In the genomic region with DNA sequence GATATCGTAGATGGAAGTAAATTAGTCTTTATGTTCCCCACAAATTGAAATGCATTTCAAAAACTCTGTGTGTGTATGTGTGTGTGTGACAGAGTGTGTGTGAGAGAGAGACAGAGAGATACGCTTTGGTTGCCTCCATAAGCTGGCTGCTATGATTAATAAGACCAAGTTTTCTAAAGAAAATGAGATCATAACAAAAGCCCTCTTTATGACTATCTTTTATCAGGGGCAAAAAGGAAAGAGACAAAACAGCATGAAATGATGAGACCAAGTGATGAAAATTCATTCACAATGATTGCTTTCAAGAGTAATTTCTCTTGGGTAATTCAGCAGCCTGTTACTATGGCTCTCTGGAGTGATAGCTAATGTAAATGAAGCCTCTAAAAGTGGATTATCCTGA, we compare ENCODE assay signal across 1 cellular context.
TF ChIP-seq lines count a peak whose summit lies in the region.

No MANE protein-coding gene starts in this region.

TF ChIP-seq in WTC11, 78 proteins besides CTCF, POLR2A, EP300 and RAD21 (continued from another document):
- TF ChIP-seq, protein P1, sequence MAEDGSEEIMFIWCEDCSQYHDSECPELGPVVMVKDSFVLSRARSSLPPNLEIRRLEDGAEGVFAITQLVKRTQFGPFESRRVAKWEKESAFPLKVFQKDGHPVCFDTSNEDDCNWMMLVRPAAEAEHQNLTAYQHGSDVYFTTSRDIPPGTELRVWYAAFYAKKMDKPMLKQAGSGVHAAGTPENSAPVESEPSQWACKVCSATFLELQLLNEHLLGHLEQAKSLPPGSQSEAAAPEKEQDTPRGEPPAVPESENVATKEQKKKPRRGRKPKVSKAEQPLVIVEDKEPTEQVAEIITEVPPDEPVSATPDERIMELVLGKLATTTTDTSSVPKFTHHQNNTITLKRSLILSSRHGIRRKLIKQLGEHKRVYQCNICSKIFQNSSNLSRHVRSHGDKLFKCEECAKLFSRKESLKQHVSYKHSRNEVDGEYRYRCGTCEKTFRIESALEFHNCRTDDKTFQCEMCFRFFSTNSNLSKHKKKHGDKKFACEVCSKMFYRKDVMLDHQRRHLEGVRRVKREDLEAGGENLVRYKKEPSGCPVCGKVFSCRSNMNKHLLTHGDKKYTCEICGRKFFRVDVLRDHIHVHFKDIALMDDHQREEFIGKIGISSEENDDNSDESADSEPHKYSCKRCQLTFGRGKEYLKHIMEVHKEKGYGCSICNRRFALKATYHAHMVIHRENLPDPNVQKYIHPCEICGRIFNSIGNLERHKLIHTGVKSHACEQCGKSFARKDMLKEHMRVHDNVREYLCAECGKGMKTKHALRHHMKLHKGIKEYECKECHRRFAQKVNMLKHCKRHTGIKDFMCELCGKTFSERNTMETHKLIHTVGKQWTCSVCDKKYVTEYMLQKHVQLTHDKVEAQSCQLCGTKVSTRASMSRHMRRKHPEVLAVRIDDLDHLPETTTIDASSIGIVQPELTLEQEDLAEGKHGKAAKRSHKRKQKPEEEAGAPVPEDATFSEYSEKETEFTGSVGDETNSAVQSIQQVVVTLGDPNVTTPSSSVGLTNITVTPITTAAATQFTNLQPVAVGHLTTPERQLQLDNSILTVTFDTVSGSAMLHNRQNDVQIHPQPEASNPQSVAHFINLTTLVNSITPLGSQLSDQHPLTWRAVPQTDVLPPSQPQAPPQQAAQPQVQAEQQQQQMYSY (CRISPR knock-in tag; IDR thresholded peaks at IDR 0.05): no peak
- TF ChIP-seq ZNF219 (CRISPR knock-in tag; IDR thresholded peaks at IDR 0.05; ENCODE audit: borderline replicate concordance) (no peak), ELF4 (CRISPR knock-in tag; IDR thresholded peaks at IDR 0.05; ENCODE audit: low read depth) (no peak)
- TF ChIP-seq, protein P2, sequence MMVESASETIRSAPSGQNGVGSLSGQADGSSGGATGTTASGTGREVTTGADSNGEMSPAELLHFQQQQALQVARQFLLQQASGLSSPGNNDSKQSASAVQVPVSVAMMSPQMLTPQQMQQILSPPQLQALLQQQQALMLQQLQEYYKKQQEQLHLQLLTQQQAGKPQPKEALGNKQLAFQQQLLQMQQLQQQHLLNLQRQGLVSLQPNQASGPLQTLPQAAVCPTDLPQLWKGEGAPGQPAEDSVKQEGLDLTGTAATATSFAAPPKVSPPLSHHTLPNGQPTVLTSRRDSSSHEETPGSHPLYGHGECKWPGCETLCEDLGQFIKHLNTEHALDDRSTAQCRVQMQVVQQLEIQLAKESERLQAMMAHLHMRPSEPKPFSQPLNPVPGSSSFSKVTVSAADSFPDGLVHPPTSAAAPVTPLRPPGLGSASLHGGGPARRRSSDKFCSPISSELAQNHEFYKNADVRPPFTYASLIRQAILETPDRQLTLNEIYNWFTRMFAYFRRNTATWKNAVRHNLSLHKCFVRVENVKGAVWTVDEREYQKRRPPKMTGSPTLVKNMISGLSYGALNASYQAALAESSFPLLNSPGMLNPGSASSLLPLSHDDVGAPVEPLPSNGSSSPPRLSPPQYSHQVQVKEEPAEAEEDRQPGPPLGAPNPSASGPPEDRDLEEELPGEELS (CRISPR knock-in tag; IDR thresholded peaks at IDR 0.05): no peak
- TF ChIP-seq, protein P3, sequence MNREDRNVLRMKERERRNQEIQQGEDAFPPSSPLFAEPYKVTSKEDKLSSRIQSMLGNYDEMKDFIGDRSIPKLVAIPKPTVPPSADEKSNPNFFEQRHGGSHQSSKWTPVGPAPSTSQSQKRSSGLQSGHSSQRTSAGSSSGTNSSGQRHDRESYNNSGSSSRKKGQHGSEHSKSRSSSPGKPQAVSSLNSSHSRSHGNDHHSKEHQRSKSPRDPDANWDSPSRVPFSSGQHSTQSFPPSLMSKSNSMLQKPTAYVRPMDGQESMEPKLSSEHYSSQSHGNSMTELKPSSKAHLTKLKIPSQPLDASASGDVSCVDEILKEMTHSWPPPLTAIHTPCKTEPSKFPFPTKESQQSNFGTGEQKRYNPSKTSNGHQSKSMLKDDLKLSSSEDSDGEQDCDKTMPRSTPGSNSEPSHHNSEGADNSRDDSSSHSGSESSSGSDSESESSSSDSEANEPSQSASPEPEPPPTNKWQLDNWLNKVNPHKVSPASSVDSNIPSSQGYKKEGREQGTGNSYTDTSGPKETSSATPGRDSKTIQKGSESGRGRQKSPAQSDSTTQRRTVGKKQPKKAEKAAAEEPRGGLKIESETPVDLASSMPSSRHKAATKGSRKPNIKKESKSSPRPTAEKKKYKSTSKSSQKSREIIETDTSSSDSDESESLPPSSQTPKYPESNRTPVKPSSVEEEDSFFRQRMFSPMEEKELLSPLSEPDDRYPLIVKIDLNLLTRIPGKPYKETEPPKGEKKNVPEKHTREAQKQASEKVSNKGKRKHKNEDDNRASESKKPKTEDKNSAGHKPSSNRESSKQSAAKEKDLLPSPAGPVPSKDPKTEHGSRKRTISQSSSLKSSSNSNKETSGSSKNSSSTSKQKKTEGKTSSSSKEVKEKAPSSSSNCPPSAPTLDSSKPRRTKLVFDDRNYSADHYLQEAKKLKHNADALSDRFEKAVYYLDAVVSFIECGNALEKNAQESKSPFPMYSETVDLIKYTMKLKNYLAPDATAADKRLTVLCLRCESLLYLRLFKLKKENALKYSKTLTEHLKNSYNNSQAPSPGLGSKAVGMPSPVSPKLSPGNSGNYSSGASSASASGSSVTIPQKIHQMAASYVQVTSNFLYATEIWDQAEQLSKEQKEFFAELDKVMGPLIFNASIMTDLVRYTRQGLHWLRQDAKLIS (CRISPR knock-in tag; IDR thresholded peaks at IDR 0.05; ENCODE audit: borderline replicate concordance): no peak
- TF ChIP-seq, protein P4, sequence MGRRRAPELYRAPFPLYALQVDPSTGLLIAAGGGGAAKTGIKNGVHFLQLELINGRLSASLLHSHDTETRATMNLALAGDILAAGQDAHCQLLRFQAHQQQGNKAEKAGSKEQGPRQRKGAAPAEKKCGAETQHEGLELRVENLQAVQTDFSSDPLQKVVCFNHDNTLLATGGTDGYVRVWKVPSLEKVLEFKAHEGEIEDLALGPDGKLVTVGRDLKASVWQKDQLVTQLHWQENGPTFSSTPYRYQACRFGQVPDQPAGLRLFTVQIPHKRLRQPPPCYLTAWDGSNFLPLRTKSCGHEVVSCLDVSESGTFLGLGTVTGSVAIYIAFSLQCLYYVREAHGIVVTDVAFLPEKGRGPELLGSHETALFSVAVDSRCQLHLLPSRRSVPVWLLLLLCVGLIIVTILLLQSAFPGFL (CRISPR knock-in tag; IDR thresholded peaks at IDR 0.05; ENCODE audit: borderline replicate concordance): no peak
